39 cellular contexts compared by ENCODE assay signal in genomic region chr1:51158263-51158662, GRCh38. TPM values are rescaled to one million over a fixed set of nuclear protein-coding genes. Genes with fewer than 3 reads are reported as not detected.
"Had no signal": no experiment of that assay in that cellular context is flagged by ENCODE, and none has a peak within 500 bp of the region (broad histone marks: within the 10 kb centered on the region; RNA-seq: fewer than 3 reads in every experiment).

No MANE protein-coding gene starts in this region.

- DNase-seq: activated effector memory CD4-positive, alpha-beta T cell treated with anti-CD3 and anti-CD28 coated beads, Interleukin-2, amount 50 U/mL, for 16 hours; activated effector memory CD4-positive, alpha-beta T cell treated with Interleukin-2 at 50 U/mL for 16 hours; activated gamma-delta T cell; activated gamma-delta T cell treated with Interleukin-2 at 50 U/mL for 16 hours; activated naive CD4-positive, alpha-beta T cell; activated naive CD4-positive, alpha-beta T cell treated with anti-CD3 and anti-CD28 coated beads for 36 hours; activated naive CD4-positive, alpha-beta T cell treated with anti-CD3 and anti-CD28 coated beads, Interleukin-2, amount 10 ng/mL, durations not matched to agents 7 days and 5 days; activated naive CD4-positive, alpha-beta T cell treated with anti-CD3 and anti-CD28 coated beads, Interleukin-2, amount 50 U/mL, for 16 hours; activated naive CD4-positive, alpha-beta T cell treated with Interleukin-2 at 50 U/mL for 16 hours; activated naive CD8-positive, alpha-beta T cell treated with anti-CD3 and anti-CD28 coated beads for 36 hours; activated naive CD8-positive, alpha-beta T cell treated with anti-CD3 and anti-CD28 coated beads, Interleukin-2, amount 10 ng/mL, durations not matched to agents 7 days and 5 days; activated naive CD8-positive, alpha-beta T cell treated with anti-CD3 and anti-CD28 coated beads, Interleukin-2, amount 50 U/mL, for 24 hours; activated T-cell treated with anti-CD3 and anti-CD28 coated beads, Interleukin-2, amount 50 U/mL, for 1 hour; activated T-cell treated with anti-CD3 and anti-CD28 coated beads, Interleukin-2, amount 50 U/mL, for 24 hours; activated T-cell treated with anti-CD3 and anti-CD28 coated beads, Interleukin-2, amount 50 U/mL, for 4 hours; activated T-cell treated with anti-CD3 and anti-CD28 coated beads, Interleukin-2, amount 50 U/mL, for 48 hours; activated T-cell treated with anti-CD3 and anti-CD28 coated beads, Interleukin-2, amount 50 U/mL, for 72 hours; adrenal gland; amniotic stem cell; amygdala; anterior cingulate cortex; aorta; body of pancreas; brain microvascular endothelial cell; caudate nucleus; central memory CD4-positive, alpha-beta T cell; cerebellar nuclear complex had no signal

- H3K4me3 ChIP-seq: adrenal gland, ascending aorta, body of pancreas, breast epithelium, cardiac muscle cell had no signal

- H3K27ac ChIP-seq: adrenal gland, ascending aorta, body of pancreas, brain microvascular endothelial cell, breast epithelium, cardiac muscle cell had no signal

- H3K4me1 ChIP-seq: adrenal gland, ascending aorta, body of pancreas, breast epithelium had no signal

- H3K27me3 ChIP-seq: adrenal gland, ascending aorta, body of pancreas, brain microvascular endothelial cell, breast epithelium, cardiac muscle cell had no signal

- FAIRE-seq: astrocyte, bronchial epithelial cell had no signal

- ATAC-seq: activated naive CD4-positive, alpha-beta T cell treated with anti-CD3 and anti-CD28 coated beads, Interleukin-2, amount 50 U/mL, for 72 hours; activated naive CD8-positive, alpha-beta T cell treated with anti-CD3 and anti-CD28 coated beads, Interleukin-2, amount 50 U/mL, for 24 hours; activated T-cell treated with anti-CD3 and anti-CD28 coated beads, Interleukin-2, amount 50 U/mL, for 4 hours; activated T-cell treated with anti-CD3 and anti-CD28 coated beads, Interleukin-2, amount 50 U/mL, for 72 hours; activated T-helper 17 cell treated with anti-CD3 and anti-CD28 coated beads, Interleukin-2, amount 50 U/mL, for 72 hours; body of pancreas had no signal

- H3K36me3 ChIP-seq: adrenal gland, ascending aorta, brain microvascular endothelial cell, breast epithelium, cardiac muscle cell had no signal

RNA-seq across cellular contexts. Expression of gene C1orf185, which starts 56.2 kb away (rescaled TPM):
- total RNA-seq: activated naive CD4-positive, alpha-beta T cell treated with anti-CD3 and anti-CD28 coated beads for 36 hours; activated naive CD4-positive, alpha-beta T cell treated with anti-CD3 and anti-CD28 coated beads, Interleukin-2, amount 50 U/mL, for 72 hours; activated naive CD8-positive, alpha-beta T cell treated with anti-CD3 and anti-CD28 coated beads for 36 hours; activated naive CD8-positive, alpha-beta T cell treated with anti-CD3 and anti-CD28 coated beads, Interleukin-2, amount 10 ng/mL, durations not matched to agents 7 days and 5 days; activated T-cell treated with anti-CD3 and anti-CD28 coated beads, Interleukin-2, amount 50 U/mL, for 4 hours; activated T-cell treated with anti-CD3 and anti-CD28 coated beads, Interleukin-2, amount 50 U/mL, for 72 hours; activated T-helper 1 cell treated with anti-CD3 and anti-CD28 coated beads, Interleukin-12 subunit alpha, Interleukin-12 subunit beta, Interleukin-2, Interleukin-4 antibody, amounts not matched to agents 30 ng/mL and 10 ng/mL and 1 ng/mL, durations not matched to agents 14 hours and 24 hours and 36 hours; activated T-helper 17 cell treated with anti-CD3 and anti-CD28 coated beads, Interleukin-2, amount 50 U/mL, for 72 hours; activated T-helper 2 cell treated with anti-CD3 and anti-CD28 coated beads, Interferon-gamma antibody, Interleukin-2, Interleukin-4, amounts not matched to agents 10 μg/mL and 5 μg/mL and 100 μg/mL, durations not matched to agents 14 hours and 24 hours and 36 hours; adrenal gland; aorta; ascending aorta; astrocyte; body of pancreas; breast epithelium; bronchial epithelial cell; cardiac muscle cell; cerebellum; chondrocyte had no signal
- polyA plus RNA-seq: adipose tissue, adrenal gland, aorta, cardiac muscle cell had no signal
